11 cellular contexts compared by ENCODE assay signal in the genomic region with DNA sequence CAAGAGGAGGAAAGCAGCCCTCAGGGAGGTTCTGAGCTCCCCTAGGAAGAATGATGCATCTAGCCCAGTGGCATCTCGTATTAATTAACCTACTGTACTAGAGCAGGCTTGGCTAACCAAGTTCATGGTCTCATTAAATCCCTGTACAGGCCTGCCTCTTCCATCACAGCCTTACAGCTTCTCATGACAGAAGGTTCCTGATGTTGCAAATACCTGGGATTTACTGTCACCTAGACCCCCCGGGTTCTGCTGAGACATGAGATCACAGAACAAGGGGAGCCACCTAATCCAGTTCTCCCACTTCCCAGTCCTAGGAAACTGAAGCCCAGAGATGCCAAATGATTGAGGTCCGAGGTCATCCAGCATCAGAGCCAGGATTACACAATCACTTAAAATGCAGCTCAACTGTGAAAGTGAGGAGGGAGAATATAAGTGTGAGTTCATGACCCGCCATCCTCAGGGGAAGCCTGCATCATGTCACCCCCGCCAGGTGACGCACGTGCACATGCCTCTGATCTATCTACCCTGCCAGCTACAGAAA. TPM values are rescaled to one million over a fixed set of nuclear protein-coding genes. Genes with fewer than 3 reads are reported as not detected.
DNase-seq lines count a peak whose midpoint lies in the region; ATAC-seq and TF ChIP-seq lines count a peak whose summit lies in the region.
"Had no signal": no experiment of that assay in that cellular context is flagged by ENCODE, and none has a peak within 500 bp of the region (broad histone marks: within the 10 kb centered on the region; RNA-seq: fewer than 3 reads in every experiment).

No MANE protein-coding gene starts in this region.

- no peak overlapping the region; the same call in 1 of the 2 replicates for H3K27ac ChIP-seq in PC-9

- no peaks in the 10 kb centered on the region for H3K79me2 ChIP-seq in PC-9 (ENCODE audit: low read depth)

- no peaks in the 10 kb centered on the region for H3K27me3 ChIP-seq in PC-9 (ENCODE audit: insufficient read depth, low read depth)

- peaks cover 21% of the 10 kb centered on the region for H3K4me1 Mint-ChIP-seq in osteocyte (ENCODE audit: unreplicated experiment)
- H3K4me1 Mint-ChIP-seq in T-helper 2 cell treated with Interferon-gamma antibody and Interleukin-4, amounts not matched to agents 5 μg/mL and 100 μg/mL, for 36 hours (ENCODE audit: low read depth): no peaks in the 10 kb centered on the region

- H3K9me3 ChIP-seq in PC-9 (ENCODE audit: insufficient read depth, low read depth): no peaks in the 10 kb centered on the region

- CTCF ChIA-PET in PC-9 (lab: Charles Lee): interaction anchor here (0.6 kb wide), 3 partner anchors 24 to 925 kb away, joined by 3 to 4 read pairs (median 3); no protein-coding TSS in a partner anchor

- peak; percentile 76 for DNase-seq in AG09319 (ENCODE audit: extremely low read depth, low read depth)
- peak; percentile 10 to 65 for DNase-seq in PC-9
- DNase-seq in fibroblast of pulmonary artery (ENCODE audit: low read depth): peak; percentile 66
- no peak for DNase-seq in osteocyte (ENCODE audit: extremely low spot score, unreplicated experiment)
- no peak for DNase-seq in cerebellar cortex (ENCODE audit: low spot score)
- no peak for DNase-seq in T-helper 2 cell treated with Interferon-gamma antibody and Interleukin-4, amounts not matched to agents 5 μg/mL and 100 μg/mL, for 36 hours (ENCODE audit: low spot score)
- DNase-seq: activated naive CD4-positive, alpha-beta T cell treated with anti-CD3 and anti-CD28 coated beads for 36 hours; head of caudate nucleus; NCI-H2029 treated with DMSO at 0.1 percent for 48 hours had no signal

- POLR2A ChIA-PET in PC-9 (lab: Charles Lee; ENCODE audit: unreplicated experiment): no interaction called here

- no peaks in the 10 kb centered on the region for H3K9me2 ChIP-seq in PC-9 (ENCODE audit: insufficient read depth)

- H3K4me3 ChIP-seq in PC-9 (no peak overlapping the region), fibroblast of pulmonary artery (replicated peaks; ENCODE audit: low read depth, low read length) (no peak overlapping the region)

- no TSS peak for BruUV-seq in PC-9 (replicated peaks; lab: Mats Ljungman, UMichigan)

- intact Hi-C loops in PC-9 (cut with micrococcal nuclease; ENCODE audit: unreplicated experiment): no loop called here

- ATAC-seq in HG03521 (IDR thresholded peaks at IDR 0.05; ENCODE audit: unreplicated experiment) (no peak), GM19351 (IDR thresholded peaks at IDR 0.05; ENCODE audit: unreplicated experiment) (no peak)

- no peak overlapping the region for H3K4me2 ChIP-seq in PC-9

- H3K36me3 Mint-ChIP-seq in osteocyte (ENCODE audit: unreplicated experiment): peaks cover 45% of the 10 kb centered on the region
- peaks cover 49% of the 10 kb centered on the region for H3K36me3 Mint-ChIP-seq in T-helper 2 cell treated with Interferon-gamma antibody and Interleukin-4, amounts not matched to agents 5 μg/mL and 100 μg/mL, for 36 hours (ENCODE audit: low read depth)

- TF ChIP-seq CTCF in AG09319 (IDR thresholded peaks at IDR 0.05; ENCODE audit: low read depth, low read length) (no peak), PC-9 (conservative IDR thresholded peaks at IDR 0.05) (no peak), fibroblast of pulmonary artery (IDR thresholded peaks at IDR 0.05; ENCODE audit: low read length, missing control alignments) (no peak), osteocyte (IDR thresholded peaks at IDR 0.05) (no peak)

- peaks cover 28% of the 10 kb centered on the region for H3K36me3 ChIP-seq in PC-9 (ENCODE audit: low read depth)

- no peak overlapping the region for H3K4me3 Mint-ChIP-seq in osteocyte (ENCODE audit: unreplicated experiment)
- no peak overlapping the region for H3K4me3 Mint-ChIP-seq in T-helper 2 cell treated with Interferon-gamma antibody and Interleukin-4, amounts not matched to agents 5 μg/mL and 100 μg/mL, for 36 hours
- H3K4me3 Mint-ChIP-seq: activated naive CD4-positive, alpha-beta T cell treated with anti-CD3 and anti-CD28 coated beads for 36 hours had no signal

- peaks cover 7% of the 10 kb centered on the region; the same call in 1 of the 2 replicates for H4K20me1 ChIP-seq in PC-9 (ENCODE audit: insufficient read depth)

- peak overlapping the region; percentile 70 for H3K27ac Mint-ChIP-seq in osteocyte (ENCODE audit: unreplicated experiment)
- H3K27ac Mint-ChIP-seq in T-helper 2 cell treated with Interferon-gamma antibody and Interleukin-4, amounts not matched to agents 5 μg/mL and 100 μg/mL, for 36 hours: no peak overlapping the region
- H3K27ac Mint-ChIP-seq: activated naive CD4-positive, alpha-beta T cell treated with anti-CD3 and anti-CD28 coated beads for 36 hours had no signal

- no peaks in the 10 kb centered on the region for H3K9me3 Mint-ChIP-seq in osteocyte (ENCODE audit: unreplicated experiment)
- no peaks in the 10 kb centered on the region for H3K9me3 Mint-ChIP-seq in T-helper 2 cell treated with Interferon-gamma antibody and Interleukin-4, amounts not matched to agents 5 μg/mL and 100 μg/mL, for 36 hours
- H3K9me3 Mint-ChIP-seq: activated naive CD4-positive, alpha-beta T cell treated with anti-CD3 and anti-CD28 coated beads for 36 hours had no signal

- peaks cover 34% of the 10 kb centered on the region; the same call in 1 of the 2 replicates for H3F3A ChIP-seq in PC-9 (ENCODE audit: insufficient read depth, low read depth)

- H3K27me3 Mint-ChIP-seq in osteocyte (ENCODE audit: unreplicated experiment): no peaks in the 10 kb centered on the region
- no peaks in the 10 kb centered on the region for H3K27me3 Mint-ChIP-seq in T-helper 2 cell treated with Interferon-gamma antibody and Interleukin-4, amounts not matched to agents 5 μg/mL and 100 μg/mL, for 36 hours (ENCODE audit: low read depth)

- no peak overlapping the region for H2AFZ ChIP-seq in PC-9

- H3K4me1 ChIP-seq in PC-9 (replicated peaks; ENCODE audit: insufficient read depth): no peaks in the 10 kb centered on the region

RNA-seq across cellular contexts. Expression of a gene that starts 23.9 kb away (rescaled TPM):
- 106 and 184 TPM in 2 replicates for total RNA-seq in PC-9 (2021)
- 141 and 143 TPM in 2 replicates for total RNA-seq in osteocyte

RNA-seq across cellular contexts. Expression of a gene that starts 29.6 kb away (rescaled TPM):
- 13.3 and 14.5 TPM in 2 replicates for total RNA-seq in PC-9 (2021)
- total RNA-seq in osteocyte: 16.0 and 18.4 TPM in 2 replicates

RNA-seq across cellular contexts. Expression of a gene that starts 35.6 kb away (rescaled TPM):
- total RNA-seq in PC-9 (2021) (3.0 and 4.0 TPM in 2 replicates), osteocyte (1.9 and 2.5 TPM in 2 replicates)

RNA-seq across cellular contexts. Expression of a gene that starts 57.2 kb away (rescaled TPM):
- total RNA-seq in PC-9 (2021) (not detected in 2 replicates), osteocyte (not detected in 2 replicates)
- total RNA-seq: activated naive CD4-positive, alpha-beta T cell treated with anti-CD3 and anti-CD28 coated beads for 36 hours had no signal

RNA-seq across cellular contexts. Expression of a gene that starts 58.8 kb away (rescaled TPM):
- 48.8 and 51.1 TPM in 2 replicates for total RNA-seq in PC-9 (2021)
- total RNA-seq in osteocyte: 58.9 and 63.6 TPM in 2 replicates

Comparison
In these comparisons a context has a peak if more than half of its experiments do, and no peak if none do; other contexts are left out.
1. DNase-seq: peak in AG09319 (single experiment), PC-9 (2 of 2) and fibroblast of pulmonary artery (single experiment); none in osteocyte (single experiment), cerebellar cortex (single experiment) and T-helper 2 cell treated with Interferon-gamma antibody and Interleukin-4, amounts not matched to agents 5 μg/mL and 100 μg/mL, for 36 hours (single experiment).